ENCODE assay signal across 8 cellular contexts in genomic region chr22:36781656-36782627, GRCh38. TPM values are rescaled to one million over a fixed set of nuclear protein-coding genes. Genes with fewer than 3 reads are reported as not detected.
DNase-seq lines count a peak whose midpoint lies in the region; ATAC-seq and TF ChIP-seq lines count a peak whose summit lies in the region.

No MANE protein-coding gene starts in this region.

- 22% methylated on average over 30 of the region's 33 CpGs for WGBS in mesenchymal stem cell

- H3K36me3 ChIP-seq in effector memory CD4-positive, alpha-beta T cell (ENCODE audit: control insufficient read depth, insufficient read depth, low read length), result no peaks in the 10 kb centered on the region
- H3K36me3 ChIP-seq in mesenchymal stem cell (ENCODE audit: control insufficient read depth in 1 of 2, insufficient read depth in 2 of 2, low read depth in 1 of 2, low read length in 2 of 2), result no peaks in the 10 kb centered on the region

- H3K23ac ChIP-seq in mesenchymal stem cell (ENCODE audit: low read length in 2 of 2), result no peak overlapping the region

- no peaks in the 10 kb centered on the region for H3K27me3 ChIP-seq in effector memory CD4-positive, alpha-beta T cell (replicated peaks; ENCODE audit: control insufficient read depth, insufficient read depth, low read length, poor library complexity, severe bottlenecking)
- H3K27me3 ChIP-seq in mesenchymal stem cell (ENCODE audit: control insufficient read depth in 1 of 2, insufficient read depth in 1 of 2, low read length in 2 of 2), result peaks cover 36 to 39% of the 10 kb centered on the region in 2 experiments

- H2BK12ac ChIP-seq in mesenchymal stem cell (ENCODE audit: low read length in 2 of 2), result no peak overlapping the region

- H2BK15ac ChIP-seq in mesenchymal stem cell (ENCODE audit: low read depth, poor library complexity, severe bottlenecking), result no peak overlapping the region

- no peak overlapping the region for H3K4me2 ChIP-seq in mesenchymal stem cell (ENCODE audit: low read length, poor library complexity, severe bottlenecking)

- H3K4ac ChIP-seq in mesenchymal stem cell (ENCODE audit: low read depth in 1 of 2, low read length in 2 of 2), result no peak overlapping the region

- H2AFZ ChIP-seq in mesenchymal stem cell (ENCODE audit: low read depth, low read length), result no peak overlapping the region

- H3K4me3 ChIP-seq in effector memory CD4-positive, alpha-beta T cell (ENCODE audit: insufficient read depth, low read depth, low read length, poor library complexity, severe bottlenecking), result no peak overlapping the region
- H3K4me3 ChIP-seq in mesenchymal stem cell (ENCODE audit: insufficient read depth in 1 of 2, low read depth in 1 of 2, low read length in 2 of 2), result peak overlapping the region in 1 of 2 experiments; percentile 18

- H4K8ac ChIP-seq in mesenchymal stem cell (ENCODE audit: low read length), result peak overlapping the region; percentile 70

- peak overlapping the region in 1 of 2 experiments; percentile 40 for H3K18ac ChIP-seq in mesenchymal stem cell (ENCODE audit: low read depth in 1 of 2, low read length in 2 of 2)

- H2BK5ac ChIP-seq in mesenchymal stem cell (ENCODE audit: low read depth, low read length, poor library complexity, severe bottlenecking), result no peak overlapping the region

- H2BK120ac ChIP-seq in mesenchymal stem cell (ENCODE audit: low read depth, low read length), result no peak overlapping the region

- peak overlapping the region; percentile 67 for H3K9ac ChIP-seq in mesenchymal stem cell (ENCODE audit: low read length)

- H2AK5ac ChIP-seq in mesenchymal stem cell (ENCODE audit: low read length, severe bottlenecking), result no peak overlapping the region

- no peak overlapping the region for H3K27ac ChIP-seq in effector memory CD4-positive, alpha-beta T cell (ENCODE audit: insufficient read depth, low read length, poor library complexity, severe bottlenecking)
- H3K27ac ChIP-seq in mesenchymal stem cell (ENCODE audit: low read length, poor library complexity, severe bottlenecking), result no peak overlapping the region

- H3K4me1 ChIP-seq in effector memory CD4-positive, alpha-beta T cell (ENCODE audit: control insufficient read depth, insufficient read depth, low read length, poor library complexity, severe bottlenecking), result peaks cover 7% of the 10 kb centered on the region
- H3K4me1 ChIP-seq in mesenchymal stem cell (ENCODE audit: control insufficient read depth, insufficient read depth, low read depth, low read length), result peaks cover 4% of the 10 kb centered on the region

- DNase-seq in NCI-H774 (lab: John Stamatoyannopoulos, UW) (peak; percentile 19), mesenchymal stem cell (peak; percentile 92)
- peak; percentile 58 to 75 for DNase-seq in activated CD8-positive, alpha-beta memory T cell treated with anti-CD3 and anti-CD28 coated beads for 1 hour (ENCODE audit: extremely low read depth in 1 of 2, low read depth in 1 of 2)
- peak; percentile 70 to 74 (median 73) for DNase-seq in effector memory CD4-positive, alpha-beta T cell
- peak; percentile 52 for DNase-seq in stimulated activated CD8-positive, alpha-beta memory T cell treated with anti-CD3 and anti-CD28 coated beads, Interleukin-12 subunit alpha, Interleukin-12 subunit beta, amount 100 ng/mL, for 24 hours (ENCODE audit: extremely low read depth)

- H3K14ac ChIP-seq in mesenchymal stem cell (ENCODE audit: low read length in 2 of 2), result no peak overlapping the region

- ATAC-seq in HG02981 (IDR thresholded peaks at IDR 0.05; ENCODE audit: unreplicated experiment) (peak; percentile 66), GM19467 (IDR thresholded peaks at IDR 0.05; ENCODE audit: unreplicated experiment) (no peak)

- peak; percentile 88 for TF ChIP-seq CTCF in GM12872 (IDR thresholded peaks at IDR 0.05; ENCODE audit: insufficient read depth, low read depth, low read length)

- H3K9me3 ChIP-seq in effector memory CD4-positive, alpha-beta T cell (ENCODE audit: control insufficient read depth, low read length), result no peaks in the 10 kb centered on the region
- H3K9me3 ChIP-seq in mesenchymal stem cell (ENCODE audit: control insufficient read depth, low read length), result no peaks in the 10 kb centered on the region

- H3K79me1 ChIP-seq in mesenchymal stem cell (replicated peaks; ENCODE audit: low read length, poor library complexity, severe bottlenecking), result no peaks in the 10 kb centered on the region

- no peak overlapping the region for H4K91ac ChIP-seq in mesenchymal stem cell (ENCODE audit: low read length)

RNA-seq across cellular contexts. Expression of gene IFT27, which starts 6.0 kb away (rescaled TPM):
- 31.2 TPM for polyA plus RNA-seq in mesenchymal stem cell (2013, experiment 1 of 2)
- 31.2 TPM for polyA plus RNA-seq in mesenchymal stem cell (2013, experiment 2 of 2)

RNA-seq across cellular contexts. Expression of gene PVALB, which starts 34.9 kb away (rescaled TPM):
- not detected for polyA plus RNA-seq in mesenchymal stem cell (2013, experiment 1 of 2)
- polyA plus RNA-seq in mesenchymal stem cell (2013, experiment 2 of 2), result not detected

Comparison
In these comparisons a context has a peak if more than half of its experiments do, and no peak if none do; other contexts are left out.
1. DNase-seq: peak in every context shown above with its lines; median percentile 92 in mesenchymal stem cell; 73 in effector memory CD4-positive, alpha-beta T cell; 66 in activated CD8-positive, alpha-beta memory T cell treated with anti-CD3 and anti-CD28 coated beads for 1 hour; 52 in stimulated activated CD8-positive, alpha-beta memory T cell treated with anti-CD3 and anti-CD28 coated beads, Interleukin-12 subunit alpha, Interleukin-12 subunit beta, amount 100 ng/mL, for 24 hours; 19 in NCI-H774.